In the genomic region with DNA sequence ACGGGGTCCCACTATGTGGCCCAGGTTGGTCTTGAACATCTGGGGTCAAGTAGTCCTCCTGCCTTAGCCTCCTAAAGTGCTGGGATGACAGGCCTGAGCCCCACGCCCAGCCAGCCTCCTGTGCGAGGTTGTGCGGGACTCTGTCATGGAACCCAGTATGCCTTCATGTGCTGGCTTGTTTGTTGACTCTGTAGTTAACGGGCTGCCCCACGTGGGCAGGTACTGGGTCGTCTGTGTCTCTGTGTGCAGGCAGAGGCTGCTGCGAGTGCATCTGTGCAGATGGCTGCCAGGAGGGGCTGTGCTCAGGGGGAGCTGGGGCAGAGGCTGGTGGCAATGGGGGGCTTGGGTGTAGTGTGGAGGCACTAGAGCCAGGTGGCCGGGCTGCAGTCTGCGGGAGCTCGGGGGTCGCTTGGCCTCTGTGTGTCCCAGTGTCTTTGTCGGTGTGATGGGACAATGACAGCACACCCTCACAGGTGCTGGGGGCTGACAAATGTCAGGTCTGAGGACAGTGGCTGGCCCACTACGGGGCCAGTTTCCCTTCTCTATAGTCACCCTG, we compare ENCODE assay signal across 4 cellular contexts. TPM values are rescaled to one million over a fixed set of nuclear protein-coding genes. Genes with fewer than 3 reads are reported as not detected.
"Had no signal": no experiment of that assay in that cellular context is flagged by ENCODE, and none has a peak within 500 bp of the region (broad histone marks: within the 10 kb centered on the region; RNA-seq: fewer than 3 reads in every experiment).

No MANE protein-coding gene starts in this region.

RNA-seq across cellular contexts. Expression of a gene that starts 6.0 kb away (rescaled TPM):
- total RNA-seq: PC-3, Right ventricle myocardium superior, SJSA1 had no signal
- polyA plus RNA-seq: SK-N-SH had no signal
